Comparison of ENCODE assay signal across 15 cellular contexts in the genomic region with DNA sequence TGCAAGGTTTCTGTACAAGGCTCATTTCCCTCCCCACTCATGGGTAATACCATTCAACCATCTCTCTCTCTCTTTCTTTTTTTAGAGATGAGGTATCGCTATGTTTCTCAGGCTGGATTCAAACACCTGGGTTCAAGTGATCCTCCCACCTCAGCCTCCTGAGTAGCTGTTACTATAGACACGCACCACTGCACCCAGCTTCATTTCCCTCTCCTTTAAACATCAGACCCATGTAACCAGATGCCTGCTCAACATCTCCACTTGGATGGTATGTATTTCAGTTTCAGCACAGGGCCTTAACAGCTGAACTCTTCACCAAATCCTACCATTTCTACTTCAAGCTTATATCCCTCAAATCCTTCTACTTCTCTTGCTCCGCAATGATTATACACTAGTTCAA.
"Had no signal": no experiment of that assay in that cellular context is flagged by ENCODE, and none has a peak within 500 bp of the region (broad histone marks: within the 10 kb centered on the region; RNA-seq: fewer than 3 reads in every experiment).

No MANE protein-coding gene starts in this region.

- H3K9me3 Mint-ChIP-seq: mesothelial cell of epicardium; natural killer cell treated with Interleukin-12 subunit alpha and Interleukin-12 subunit beta and Interleukin-15 and Interleukin-18, amount 100 ng/mL, for 72 hours; stimulated activated effector memory CD8-positive, alpha-beta T cell treated with anti-CD3 and anti-CD28 coated beads, Interleukin-12 subunit alpha, Interleukin-12 subunit beta, amount 100 ng/mL, for 72 hours had no signal

- ATAC-seq: left lobe of liver; natural killer cell treated with Interleukin-12 subunit alpha and Interleukin-12 subunit beta and Interleukin-15 and Interleukin-18, amount 100 ng/mL, for 72 hours; upper lobe of right lung had no signal

- H3K27ac ChIP-seq: neutrophil, parathyroid adenoma, sigmoid colon, testis, upper lobe of right lung had no signal

- H3K36me3 Mint-ChIP-seq: natural killer cell treated with Interleukin-12 subunit alpha and Interleukin-12 subunit beta and Interleukin-15 and Interleukin-18, amount 100 ng/mL, for 72 hours; stimulated activated effector memory CD8-positive, alpha-beta T cell treated with anti-CD3 and anti-CD28 coated beads, Interleukin-12 subunit alpha, Interleukin-12 subunit beta, amount 100 ng/mL, for 72 hours had no signal

- H3K4me3 Mint-ChIP-seq: activated naive CD8-positive, alpha-beta T cell; mesothelial cell of epicardium; natural killer cell treated with Interleukin-12 subunit alpha and Interleukin-12 subunit beta and Interleukin-15 and Interleukin-18, amount 100 ng/mL, for 72 hours; stimulated activated effector memory CD8-positive, alpha-beta T cell treated with anti-CD3 and anti-CD28 coated beads, Interleukin-12 subunit alpha, Interleukin-12 subunit beta, amount 100 ng/mL, for 72 hours had no signal

- H2AFZ ChIP-seq: parathyroid adenoma had no signal

- DNase-seq: activated gamma-delta T cell treated with Interleukin-2 at 50 U/mL for 16 hours; effector CD4-positive, alpha-beta T cell; head of caudate nucleus; sigmoid colon; stimulated activated CD4-positive, alpha-beta T cell treated with anti-CD3 and anti-CD28 coated beads, Interleukin-4, amount 100 ng/mL, for 24 hours; testis; upper lobe of right lung had no signal

- H3K27me3 Mint-ChIP-seq: activated naive CD8-positive, alpha-beta T cell; natural killer cell treated with Interleukin-12 subunit alpha and Interleukin-12 subunit beta and Interleukin-15 and Interleukin-18, amount 100 ng/mL, for 72 hours had no signal

- H3K4me3 ChIP-seq: lung, sigmoid colon, testis, upper lobe of right lung had no signal

- H3K4me1 ChIP-seq: testis, upper lobe of right lung had no signal

- H3K9me3 ChIP-seq: neutrophil, sigmoid colon, testis, upper lobe of right lung had no signal

- H3K27me3 ChIP-seq: neutrophil, sigmoid colon, testis, upper lobe of right lung had no signal

- H3K9ac ChIP-seq: parathyroid adenoma had no signal

- H3K4me1 Mint-ChIP-seq: mesothelial cell of epicardium; stimulated activated effector memory CD8-positive, alpha-beta T cell treated with anti-CD3 and anti-CD28 coated beads, Interleukin-12 subunit alpha, Interleukin-12 subunit beta, amount 100 ng/mL, for 72 hours had no signal

- H3K36me3 ChIP-seq: neutrophil, upper lobe of right lung had no signal

- H3K27ac Mint-ChIP-seq: activated naive CD8-positive, alpha-beta T cell; mesothelial cell of epicardium; natural killer cell treated with Interleukin-12 subunit alpha and Interleukin-12 subunit beta and Interleukin-15 and Interleukin-18, amount 100 ng/mL, for 72 hours; stimulated activated effector memory CD8-positive, alpha-beta T cell treated with anti-CD3 and anti-CD28 coated beads, Interleukin-12 subunit alpha, Interleukin-12 subunit beta, amount 100 ng/mL, for 72 hours had no signal
